In genomic region chr14:68932219-68932618, GRCh38 we compare ENCODE assay signal across 16 cellular contexts. TPM values are rescaled to one million over a fixed set of nuclear protein-coding genes. Genes with fewer than 3 reads are reported as not detected.
DNase-seq lines count a peak whose midpoint lies in the region; TF ChIP-seq lines count a peak whose summit lies in the region.
"Had no signal": no experiment of that assay in that cellular context is flagged by ENCODE, and none has a peak within 500 bp of the region (broad histone marks: within the 10 kb centered on the region; RNA-seq: fewer than 3 reads in every experiment).

No MANE protein-coding gene starts in this region.

- no peaks in the 10 kb centered on the region for H3K9me3 Mint-ChIP-seq in HFFc6
- no peaks in the 10 kb centered on the region for H3K9me3 Mint-ChIP-seq in endodermal cell

- DNase-seq in HFFc6 (no peak), ascending aorta (ENCODE audit: low spot score in 2 of 2) (no peak), foreskin melanocyte (peak; percentile 57), NCI-H526 (lab: John Stamatoyannopoulos, UW) (no peak), endodermal cell (no peak), Kasumi-1 (lab: John Stamatoyannopoulos, UW) (no peak)
- DNase-seq: activated CD8-positive, alpha-beta memory T cell treated with anti-CD3 and anti-CD28 coated beads, Interleukin-2, amount 50 U/mL, for 4 hours; activated naive CD4-positive, alpha-beta T cell treated with anti-CD3 and anti-CD28 coated beads for 36 hours; cerebellar nuclear complex; MM.1S; NCI-H187; stimulated activated CD4-positive, alpha-beta T cell treated with anti-CD3 and anti-CD28 coated beads, Interleukin-2, amount 100 ng/mL, for 24 hours had no signal

- peak overlapping the region; percentile 31; the same call in 1 of the 2 replicates for H3K4me3 Mint-ChIP-seq in HFFc6
- H3K4me3 Mint-ChIP-seq in endodermal cell = no peak overlapping the region
- H3K4me3 Mint-ChIP-seq: activated naive CD4-positive, alpha-beta T cell treated with anti-CD3 and anti-CD28 coated beads for 36 hours; T-helper 2 cell treated with Interferon-gamma antibody and Interleukin-4, amounts not matched to agents 5 μg/mL and 100 μg/mL, for 36 hours had no signal

- H3K36me3 ChIP-seq in ascending aorta = peaks cover 10 to 11% of the 10 kb centered on the region in 2 donors
- H3K36me3 ChIP-seq in stomach smooth muscle (ENCODE audit: control insufficient read depth in 2 of 2, insufficient read depth in 2 of 2, low read length in 2 of 2) = peaks cover 4 to 5% of the 10 kb centered on the region in 2 donors
- peaks cover 52% of the 10 kb centered on the region for H3K36me3 ChIP-seq in endodermal cell (ENCODE audit: control insufficient read depth, insufficient read depth, low read length)
- H3K36me3 ChIP-seq: HAP-1 had no signal

- H3K27me3 ChIP-seq in ascending aorta (no peaks in the 10 kb centered on the region), stomach smooth muscle (ENCODE audit: control insufficient read depth in 1 of 2, insufficient read depth in 2 of 2, low read length in 2 of 2) (no peaks in the 10 kb centered on the region), endodermal cell (ENCODE audit: control insufficient read depth, insufficient read depth, low read length, poor library complexity, severe bottlenecking) (no peaks in the 10 kb centered on the region)
- H3K27me3 ChIP-seq: heart left ventricle had no signal

- peaks cover 45% of the 10 kb centered on the region for H3K36me3 Mint-ChIP-seq in HFFc6 (ENCODE audit: low read depth)
- H3K36me3 Mint-ChIP-seq in endodermal cell (ENCODE audit: low read depth) = peaks cover 10% of the 10 kb centered on the region

- H3K27me3 Mint-ChIP-seq in HFFc6 (ENCODE audit: insufficient read depth) (peaks cover 4% of the 10 kb centered on the region), endodermal cell (ENCODE audit: insufficient read depth) (no peaks in the 10 kb centered on the region)

- H3K27ac ChIP-seq in ascending aorta (peak overlapping the region; percentile 93), stomach smooth muscle (ENCODE audit: low read length) (peak overlapping the region; percentile 95), endodermal cell (ENCODE audit: low read depth, low read length) (no peak overlapping the region)

- TF ChIP-seq CTCF in HFFc6 (IDR thresholded peaks at IDR 0.05) (no peak), ascending aorta (IDR thresholded peaks at IDR 0.05) (no peak), endodermal cell (conservative IDR thresholded peaks at IDR 0.05) (no peak)

- H3K4me1 Mint-ChIP-seq in HFFc6 (ENCODE audit: low read depth) = peaks cover 84% of the 10 kb centered on the region
- peaks cover 41% of the 10 kb centered on the region for H3K4me1 Mint-ChIP-seq in endodermal cell

- H3K9me3 ChIP-seq in ascending aorta (no peaks in the 10 kb centered on the region), stomach smooth muscle (ENCODE audit: control insufficient read depth in 2 of 2, low read length in 2 of 2) (no peaks in the 10 kb centered on the region), endodermal cell (ENCODE audit: control insufficient read depth, low read length) (no peaks in the 10 kb centered on the region)
- H3K9me3 ChIP-seq: HAP-1, heart left ventricle had no signal

- 91 to 100% methylated on average over 2 to 4 of the region's 4 CpGs for WGBS in endodermal cell (ENCODE audit: insufficient coverage in 1 of 2, insufficient read length in 1 of 2), 2 experiments

- peaks cover 39 to 84% of the 10 kb centered on the region in 2 donors for H3K4me1 ChIP-seq in ascending aorta
- peaks cover 94% of the 10 kb centered on the region for H3K4me1 ChIP-seq in stomach smooth muscle (ENCODE audit: control insufficient read depth, insufficient read depth, low read length)
- H3K4me1 ChIP-seq in endodermal cell (ENCODE audit: control insufficient read depth, insufficient read depth, low read length) = peaks cover 22% of the 10 kb centered on the region
- H3K4me1 ChIP-seq: HAP-1 had no signal

- peak overlapping the region in 1 of 2 donors; percentile 26 for H3K9ac ChIP-seq in stomach smooth muscle (ENCODE audit: low read length in 2 of 2)
- no peak overlapping the region for H3K9ac ChIP-seq in endodermal cell (ENCODE audit: extremely low read depth, low read length, poor library complexity, severe bottlenecking)

- intact Hi-C loops in ascending aorta (cut with DNase I) = no loop called here

- H3K4me3 ChIP-seq in ascending aorta = peak overlapping the region in 1 of 2 donors; percentile 23
- H3K4me3 ChIP-seq in stomach smooth muscle (ENCODE audit: low read length in 2 of 2) = no peak overlapping the region
- H3K4me3 ChIP-seq in endodermal cell (ENCODE audit: low read length) = no peak overlapping the region
- H3K4me3 ChIP-seq: HAP-1, heart left ventricle had no signal

- H3K27ac Mint-ChIP-seq in HFFc6 (peak overlapping the region; percentile 77), endodermal cell (no peak overlapping the region)
- H3K27ac Mint-ChIP-seq: activated naive CD4-positive, alpha-beta T cell treated with anti-CD3 and anti-CD28 coated beads for 36 hours; T-helper 2 cell treated with Interferon-gamma antibody and Interleukin-4, amounts not matched to agents 5 μg/mL and 100 μg/mL, for 36 hours had no signal

RNA-seq across cellular contexts. Expression of gene ACTN1, which starts 46.9 kb away (rescaled TPM):
- 100 to 1,000 TPM; 749 to 847 (median 825) TPM for total RNA-seq in HFFc6 (2021; fragmentation: NEBNext Ultra II Directional; extraction: Animal tissue kit (Norgen Biotek cat#: 25700))
- 814 TPM for total RNA-seq in ascending aorta
- 100 to 1,000 TPM; 190 to 275 TPM for total RNA-seq in endodermal cell
- polyA plus RNA-seq in endodermal cell (2013, experiment 1 of 2) = 115 TPM
- polyA plus RNA-seq in endodermal cell (2013, experiment 2 of 2) = 126 TPM
